Comparison of ENCODE assay signal across 17 cellular contexts in genomic region chr10:14530465-14530864, GRCh38.
DNase-seq lines count a peak whose midpoint lies in the region; ATAC-seq, FAIRE-seq and TF ChIP-seq lines count a peak whose summit lies in the region.
"Had no signal": no experiment of that assay in that cellular context is flagged by ENCODE, and none has a peak within 500 bp of the region (broad histone marks: within the 10 kb centered on the region; RNA-seq: fewer than 3 reads in every experiment).

No MANE protein-coding gene starts in this region.

- H3K9me3 ChIP-seq in A549 (no peaks in the 10 kb centered on the region), tibial nerve (no peaks in the 10 kb centered on the region)

- TF ChIP-seq CTCF in A549 (IDR thresholded peaks at IDR 0.05) (no peak), tibial nerve (IDR thresholded peaks at IDR 0.05) (no peak)

- POLR2A ChIA-PET in A549 (lab: Yijun Ruan, JAX), result no interaction called here

- 62% methylated on average over 5 of the region's 5 CpGs for WGBS in A549 (ENCODE audit: missing lambda C conversion rate)
- 71 to 73% methylated on average over 5 of the region's 5 CpGs for WGBS in tibial nerve, 2 donors

- FAIRE-seq in A549 (lab: Jason Lieb, UNC), result no peak
- FAIRE-seq: H1 had no signal

- peaks cover 0 to 35% (median 5%) of the 10 kb centered on the region in 3 donors for H3K36me3 ChIP-seq in tibial nerve

- H3K4me3 ChIP-seq in A549 (no peak overlapping the region), tibial nerve (no peak overlapping the region)

- no peak for TF ChIP-seq RAD21 in A549 (conservative IDR thresholded peaks at IDR 0.05 in 1 of 2, IDR thresholded peaks at IDR 0.05 in 1 of 2)

- ATAC-seq in A549, result no peak
- no peak for ATAC-seq in activated T-helper 17 cell treated with anti-CD3 and anti-CD28 coated beads, Interleukin-2, amount 50 U/mL, for 72 hours (replicated peaks)
- ATAC-seq: activated T-cell treated with anti-CD3 and anti-CD28 coated beads, Interleukin-2, amount 50 U/mL, for 72 hours; esophagus mucosa had no signal

- H3K27me3 ChIP-seq in tibial nerve, result no peaks in the 10 kb centered on the region

- H3K27me3 Mint-ChIP-seq in activated T-helper 17 cell treated with anti-CD3 and anti-CD28 coated beads, Interleukin-2, amount 50 U/mL, for 72 hours, result no peaks in the 10 kb centered on the region

- peak overlapping the region; percentile 73 for H3K27ac Mint-ChIP-seq in activated T-helper 17 cell treated with anti-CD3 and anti-CD28 coated beads, Interleukin-2, amount 50 U/mL, for 72 hours
- H3K27ac Mint-ChIP-seq: activated T-cell treated with anti-CD3 and anti-CD28 coated beads, Interleukin-2, amount 50 U/mL, for 72 hours had no signal

- no peak for TF ChIP-seq EP300 in A549 (IDR thresholded peaks at IDR 0.05)
- no peak for TF ChIP-seq EP300 in tibial nerve (IDR thresholded peaks at IDR 0.05)

- H3K27ac ChIP-seq in A549, result peak overlapping the region in 1 of 2 experiments; percentile 10; a peak in 2 of 6 replicates
- no peak overlapping the region for H3K27ac ChIP-seq in tibial nerve

- peaks cover 99% of the 10 kb centered on the region for H3K36me3 Mint-ChIP-seq in activated T-helper 17 cell treated with anti-CD3 and anti-CD28 coated beads, Interleukin-2, amount 50 U/mL, for 72 hours (ENCODE audit: low read depth)

- no peak for TF ChIP-seq POLR2A in A549 (IDR thresholded peaks at IDR 0.05; ENCODE audit: low read length)
- TF ChIP-seq POLR2A in tibial nerve (IDR thresholded peaks at IDR 0.05), result no peak

- H3K4me1 Mint-ChIP-seq in activated T-helper 17 cell treated with anti-CD3 and anti-CD28 coated beads, Interleukin-2, amount 50 U/mL, for 72 hours, result peaks cover 73% of the 10 kb centered on the region

- CTCF ChIA-PET in A549 (lab: Yijun Ruan, JAX), result interaction anchor here (1.1 to 1.4 kb wide), 2 partner anchors 32 to 292 kb away, joined by 3 to 5 read pairs; no protein-coding TSS in a partner anchor

- H3K4me2 ChIP-seq in A549, result peak overlapping the region; percentile 93; the same call in 2 of the 3 replicates

- H3K9me3 Mint-ChIP-seq in activated T-helper 17 cell treated with anti-CD3 and anti-CD28 coated beads, Interleukin-2, amount 50 U/mL, for 72 hours, result no peaks in the 10 kb centered on the region
- H3K9me3 Mint-ChIP-seq: activated T-cell treated with anti-CD3 and anti-CD28 coated beads, Interleukin-2, amount 50 U/mL, for 72 hours had no signal

- H3K4me1 ChIP-seq in A549 (peaks cover 91% of the 10 kb centered on the region), tibial nerve (peaks cover 0 to under 1% (median 0%) of the 10 kb centered on the region in 4 donors)

- peak overlapping the region; percentile 61 for H3K4me3 Mint-ChIP-seq in activated T-helper 17 cell treated with anti-CD3 and anti-CD28 coated beads, Interleukin-2, amount 50 U/mL, for 72 hours

- DNase-seq in A549 (ENCODE audit: low read depth in 1 of 2, low spot score in 1 of 2) (no peak), EL (peak; percentile 70), islet precursor cell (peak; percentile 65), NCI-H128 (lab: John Stamatoyannopoulos, UW; ENCODE audit: unreplicated experiment) (no peak), GDM1 (lab: John Stamatoyannopoulos, UW) (no peak), tibial nerve (ENCODE audit: low spot score in 2 of 2) (no peak), NCI-H2029 (lab: John Stamatoyannopoulos, UW) (no peak)
- DNase-seq: ACHN; activated T-cell treated with anti-CD3 and anti-CD28 coated beads, Interleukin-2, amount 50 U/mL, for 72 hours; central memory CD4-positive, alpha-beta T cell; midbrain; NCI-H1417 treated with DMSO at 0.1 percent for 48 hours; NCI-H2171 treated with DMSO at 0.1 percent for 48 hours; stimulated activated CD4-positive, alpha-beta T cell treated with anti-CD3 and anti-CD28 coated beads, Interleukin-4, amount 100 ng/mL, for 4 hours had no signal

TF ChIP-seq in A549, 52 proteins besides CTCF, POLR2A, EP300 and RAD21:
- no peak for TF ChIP-seq CBX2 (IDR thresholded peaks at IDR 0.05; ENCODE audit: borderline replicate concordance, low read depth)
- no peak for TF ChIP-seq MYC (IDR thresholded peaks at IDR 0.05; ENCODE audit: borderline replicate concordance, low read length)
- TF ChIP-seq ZC3H11A (IDR thresholded peaks at IDR 0.05), result no peak
- no peak for TF ChIP-seq RNF2 (IDR thresholded peaks at IDR 0.05; ENCODE audit: borderline replicate concordance, low read depth)
- no peak for TF ChIP-seq KDM5A (IDR thresholded peaks at IDR 0.05)
- no peak for TF ChIP-seq MAFK (IDR thresholded peaks at IDR 0.05; ENCODE audit: partially characterized antibody)
- TF ChIP-seq EHF (CRISPR knock-in tag; IDR thresholded peaks at IDR 0.05), result no peak
- no peak for TF ChIP-seq CEBPB (IDR thresholded peaks at IDR 0.05)
- no peak for TF ChIP-seq RCOR1 (IDR thresholded peaks at IDR 0.05; ENCODE audit: low read depth, low read length)
- TF ChIP-seq CHD2 (IDR thresholded peaks at IDR 0.05; ENCODE audit: low read length, partially characterized antibody), result no peak
- no peak for TF ChIP-seq USF2 (IDR thresholded peaks at IDR 0.05)
- no peak for TF ChIP-seq RARB (CRISPR knock-in tag; IDR thresholded peaks at IDR 0.05)
- TF ChIP-seq PBX3 (IDR thresholded peaks at IDR 0.05), result no peak
- no peak for TF ChIP-seq E2F6 (IDR thresholded peaks at IDR 0.05; ENCODE audit: borderline replicate concordance, low read depth)
- TF ChIP-seq HOXB5 (CRISPR knock-in tag; IDR thresholded peaks at IDR 0.05), result no peak
- TF ChIP-seq HES2 (IDR thresholded peaks at IDR 0.05), result no peak
- no peak for TF ChIP-seq FOSB (CRISPR knock-in tag; IDR thresholded peaks at IDR 0.05)
- TF ChIP-seq JUN (IDR thresholded peaks at IDR 0.05), result no peak

Comparison
In these comparisons a context has a peak if more than half of its experiments do, and no peak if none do; other contexts are left out.
1. DNase-seq: peak in EL (single experiment) and islet precursor cell (single experiment); none in A549 (0 of 2), NCI-H128 (single experiment), GDM1 (single experiment), tibial nerve (0 of 2) and NCI-H2029 (single experiment).